8 cellular contexts compared by ENCODE assay signal in the genomic region with DNA sequence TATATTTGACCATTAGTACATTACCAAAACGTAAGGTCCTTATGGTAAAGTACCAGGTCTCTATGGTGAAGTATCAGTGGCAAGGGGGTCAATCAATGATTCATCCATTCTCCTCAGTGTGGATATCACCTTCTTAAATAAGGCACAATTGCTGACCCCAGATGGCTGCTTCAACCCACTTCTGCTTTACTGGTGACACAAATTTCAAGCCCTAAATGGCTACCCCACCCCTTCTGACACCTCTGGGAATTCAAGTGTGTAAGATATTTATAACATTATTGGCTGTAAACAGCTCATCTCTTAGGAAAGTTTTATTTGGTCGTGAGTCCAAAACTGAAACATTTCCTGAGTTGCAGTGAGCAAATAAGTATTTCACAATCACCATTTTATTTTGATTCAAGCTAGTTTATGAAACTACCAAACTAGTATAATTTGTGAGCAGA. TPM values are rescaled to one million over a fixed set of nuclear protein-coding genes. Genes with fewer than 3 reads are reported as not detected.
DNase-seq lines count a peak whose midpoint lies in the region; ATAC-seq and TF ChIP-seq lines count a peak whose summit lies in the region.

No MANE protein-coding gene starts in this region.

- TF ChIP-seq CTCF in neutrophil (IDR thresholded peaks at IDR 0.05): peak; percentile 3

- ATAC-seq in GM18909 (IDR thresholded peaks at IDR 0.05; ENCODE audit: poor library complexity, unreplicated experiment) (peak; percentile 81), HG03175 (IDR thresholded peaks at IDR 0.05; ENCODE audit: unreplicated experiment) (peak; percentile 94), GM19324 (IDR thresholded peaks at IDR 0.05; ENCODE audit: low FRiP score, unreplicated experiment) (no peak)

- peak overlapping the region; percentile 66 for H3K27ac ChIP-seq in neutrophil

- no peak overlapping the region for H3K4me3 ChIP-seq in neutrophil (ENCODE audit: low read depth in 1 of 2, low read length in 1 of 2)

- DNase-seq in amniotic epithelial cell (ENCODE audit: low read depth) (peak; percentile 47), SK-N-DZ (ENCODE audit: low spot score) (no peak), middle frontal gyrus (ENCODE audit: extremely low spot score, low spot score) (no peak), ureter (ENCODE audit: low spot score) (no peak)

- peaks cover 54 to 62% of the 10 kb centered on the region in 2 experiments for H3K4me1 ChIP-seq in neutrophil (ENCODE audit: control insufficient read depth in 1 of 2, insufficient read depth in 1 of 2, low read depth in 1 of 2, low read length in 1 of 2)

- H3K9me3 ChIP-seq in neutrophil: no peaks in the 10 kb centered on the region

- no peaks in the 10 kb centered on the region for H3K27me3 ChIP-seq in neutrophil

- no peaks in the 10 kb centered on the region for H3K36me3 ChIP-seq in neutrophil

RNA-seq across cellular contexts. Expression of gene WBP4, which starts 7.9 kb away (rescaled TPM):
- 8.4 and 9.4 TPM in 2 replicates for polyA plus RNA-seq in SK-N-DZ (2014; cell fraction: cytosol; rRNA removed)
- polyA plus RNA-seq in SK-N-DZ (2014; cell fraction: nucleus; rRNA removed): 12.1 and 13.9 TPM in 2 replicates
- 11.3 TPM for total RNA-seq in ureter

RNA-seq across cellular contexts. Expression of gene ELF1, which starts 34.3 kb away (rescaled TPM):
- polyA plus RNA-seq in SK-N-DZ (2014; cell fraction: cytosol; rRNA removed): 2.1 and 2.9 TPM in 2 replicates
- polyA plus RNA-seq in SK-N-DZ (2014; cell fraction: nucleus; rRNA removed): 1.3 and 4.8 TPM in 2 replicates
- 124 TPM for total RNA-seq in ureter
